In genomic region chrX:130174051-130174704, GRCh38 we compare ENCODE assay signal across 9 cellular contexts. TPM values are rescaled to one million over a fixed set of nuclear protein-coding genes. Genes with fewer than 3 reads are reported as not detected.
A peak's percentile ranks its signal among the peaks of the same experiment; 100 is the strongest.
DNase-seq lines count a peak whose midpoint lies in the region; ATAC-seq, FAIRE-seq and TF ChIP-seq lines count a peak whose summit lies in the region.
"Had no signal": no experiment of that assay in that cellular context is flagged by ENCODE, and none has a peak within 500 bp of the region (broad histone marks: within the 10 kb centered on the region; RNA-seq: fewer than 3 reads in every experiment).

No MANE protein-coding gene starts in this region.

- no peaks in the 10 kb centered on the region for H3K9me3 Mint-ChIP-seq in activated T-helper 2 cell treated with anti-CD3 and anti-CD28 coated beads, Interferon-gamma antibody, Interleukin-2, Interleukin-4, amounts not matched to agents 10 μg/mL and 5 μg/mL and 100 μg/mL, durations not matched to agents 14 hours and 24 hours and 36 hours

- no peak for FAIRE-seq in D721Med (lab: Jason Lieb, UNC)

- TF ChIP-seq CTCF in HL-60 (IDR thresholded peaks at IDR 0.05; ENCODE audit: insufficient read depth, low read length) (no peak), D721Med (IDR thresholded peaks at IDR 0.05; ENCODE audit: insufficient read depth, missing control alignments) (no peak)

- no peak for DNase-seq in HL-60 (ENCODE audit: low read depth in 1 of 2, low spot score in 1 of 2)
- no peak for DNase-seq in activated T-helper 2 cell treated with anti-CD3 and anti-CD28 coated beads, Interferon-gamma antibody, Interleukin-2, Interleukin-4, amounts not matched to agents 10 μg/mL and 5 μg/mL and 100 μg/mL, durations not matched to agents 14 hours and 24 hours and 36 hours (ENCODE audit: low spot score)
- DNase-seq in left ventricle myocardium superior: peak; percentile 41
- no peak for DNase-seq in D721Med (ENCODE audit: insufficient read length, low spot score)
- no peak for DNase-seq in NCI-H146 treated with DMSO at 0.1 percent for 48 hours (lab: John Stamatoyannopoulos, UW; ENCODE audit: unreplicated experiment)
- DNase-seq: NCI-H1694 treated with DMSO at 0.1 percent for 48 hours had no signal

- H3K4me1 ChIP-seq in subcutaneous abdominal adipose tissue (ENCODE audit: control insufficient read depth in 5 of 5, insufficient read depth in 5 of 5, low read length in 5 of 5): peaks cover 2 to 28% (median 22%) of the 10 kb centered on the region in 5 donors

- intact Hi-C loops in activated T-helper 2 cell treated with anti-CD3 and anti-CD28 coated beads, Interferon-gamma antibody, Interleukin-2, Interleukin-4, amounts not matched to agents 10 μg/mL and 5 μg/mL and 100 μg/mL, durations not matched to agents 14 hours and 24 hours and 36 hours (cut with micrococcal nuclease): loop anchor here (5.0 to 10.0 kb wide), 2 partner anchors 52 to 409 kb away; no protein-coding TSS in a partner anchor
- intact Hi-C loops in left ventricle myocardium superior (cut with micrococcal nuclease): no loop called here

- H3K36me3 Mint-ChIP-seq in activated T-helper 2 cell treated with anti-CD3 and anti-CD28 coated beads, Interferon-gamma antibody, Interleukin-2, Interleukin-4, amounts not matched to agents 10 μg/mL and 5 μg/mL and 100 μg/mL, durations not matched to agents 14 hours and 24 hours and 36 hours (ENCODE audit: low read depth): peaks cover 32% of the 10 kb centered on the region

- H3K27ac Mint-ChIP-seq in activated T-helper 2 cell treated with anti-CD3 and anti-CD28 coated beads, Interferon-gamma antibody, Interleukin-2, Interleukin-4, amounts not matched to agents 10 μg/mL and 5 μg/mL and 100 μg/mL, durations not matched to agents 14 hours and 24 hours and 36 hours: peak overlapping the region; percentile 90

- H3K4me3 Mint-ChIP-seq in activated T-helper 2 cell treated with anti-CD3 and anti-CD28 coated beads, Interferon-gamma antibody, Interleukin-2, Interleukin-4, amounts not matched to agents 10 μg/mL and 5 μg/mL and 100 μg/mL, durations not matched to agents 14 hours and 24 hours and 36 hours (ENCODE audit: low read depth): peak overlapping the region; percentile 92

- no peaks in the 10 kb centered on the region for H3K27me3 ChIP-seq in HL-60 (ENCODE audit: insufficient read depth, poor library complexity, severe bottlenecking)
- H3K27me3 ChIP-seq in subcutaneous abdominal adipose tissue (ENCODE audit: control insufficient read depth in 5 of 5, insufficient read depth in 4 of 5, low read length in 5 of 5): peaks cover 6 to 19% (median 15%) of the 10 kb centered on the region in 5 donors

- H3K27ac ChIP-seq in HL-60 (replicated peaks): peak overlapping the region; percentile 80
- H3K27ac ChIP-seq in subcutaneous abdominal adipose tissue (ENCODE audit: low read depth, low read length): peak overlapping the region; percentile 81

- H3K27me3 Mint-ChIP-seq in activated T-helper 2 cell treated with anti-CD3 and anti-CD28 coated beads, Interferon-gamma antibody, Interleukin-2, Interleukin-4, amounts not matched to agents 10 μg/mL and 5 μg/mL and 100 μg/mL, durations not matched to agents 14 hours and 24 hours and 36 hours (ENCODE audit: low read depth): no peaks in the 10 kb centered on the region

- peak overlapping the region; percentile 52 for H3K4me3 ChIP-seq in HL-60 (replicated peaks; ENCODE audit: insufficient read depth, low read length)
- H3K4me3 ChIP-seq in subcutaneous abdominal adipose tissue (ENCODE audit: low read depth in 1 of 5, low read length in 5 of 5): no peak overlapping the region

- no peaks in the 10 kb centered on the region for H3K36me3 ChIP-seq in subcutaneous abdominal adipose tissue (ENCODE audit: control insufficient read depth in 5 of 5, insufficient read depth in 5 of 5, low read length in 5 of 5)

- H3K4me1 Mint-ChIP-seq in activated T-helper 2 cell treated with anti-CD3 and anti-CD28 coated beads, Interferon-gamma antibody, Interleukin-2, Interleukin-4, amounts not matched to agents 10 μg/mL and 5 μg/mL and 100 μg/mL, durations not matched to agents 14 hours and 24 hours and 36 hours (ENCODE audit: low read depth): peaks cover 41% of the 10 kb centered on the region

- H3K9me3 ChIP-seq in subcutaneous abdominal adipose tissue (ENCODE audit: control insufficient read depth in 5 of 5, low read length in 5 of 5): no peaks in the 10 kb centered on the region

- ATAC-seq in left ventricle myocardium superior (peak; percentile 78), GM18517 (IDR thresholded peaks at IDR 0.05; ENCODE audit: unreplicated experiment) (no peak), GM21381 (IDR thresholded peaks at IDR 0.05; ENCODE audit: unreplicated experiment) (no peak)

- H3K9ac ChIP-seq in subcutaneous abdominal adipose tissue (ENCODE audit: low read length in 5 of 5): no peak overlapping the region

RNA-seq across cellular contexts. Expression of gene RAB33A, which starts 2.4 kb away (rescaled TPM):
- 28.4 and 29.7 TPM in 2 replicates for total RNA-seq in activated T-helper 2 cell treated with anti-CD3 and anti-CD28 coated beads, Interferon-gamma antibody, Interleukin-2, Interleukin-4, amounts not matched to agents 10 μg/mL and 5 μg/mL and 100 μg/mL, durations not matched to agents 14 hours and 24 hours and 36 hours
- 0.59 TPM for total RNA-seq in left ventricle myocardium superior

RNA-seq across cellular contexts. Expression of gene AIFM1, which starts 8.5 kb away (rescaled TPM):
- total RNA-seq in activated T-helper 2 cell treated with anti-CD3 and anti-CD28 coated beads, Interferon-gamma antibody, Interleukin-2, Interleukin-4, amounts not matched to agents 10 μg/mL and 5 μg/mL and 100 μg/mL, durations not matched to agents 14 hours and 24 hours and 36 hours: 48.7 and 51.1 TPM in 2 replicates
- 134 TPM for total RNA-seq in left ventricle myocardium superior

Comparison
In these comparisons a context has a peak if more than half of its experiments do, and no peak if none do; other contexts are left out.
1. RNA of gene RAB33A, which starts 2.4 kb away (total RNA-seq): 28.4 to 29.7 TPM in activated T-helper 2 cell treated with anti-CD3 and anti-CD28 coated beads, Interferon-gamma antibody, Interleukin-2, Interleukin-4, amounts not matched to agents 10 μg/mL and 5 μg/mL and 100 μg/mL, durations not matched to agents 14 hours and 24 hours and 36 hours; 0.59 TPM in left ventricle myocardium superior (single experiment); every median in the first group is over 10 times any median in the second.